ENCODE assay signal across 1 cellular context in the genomic region with DNA sequence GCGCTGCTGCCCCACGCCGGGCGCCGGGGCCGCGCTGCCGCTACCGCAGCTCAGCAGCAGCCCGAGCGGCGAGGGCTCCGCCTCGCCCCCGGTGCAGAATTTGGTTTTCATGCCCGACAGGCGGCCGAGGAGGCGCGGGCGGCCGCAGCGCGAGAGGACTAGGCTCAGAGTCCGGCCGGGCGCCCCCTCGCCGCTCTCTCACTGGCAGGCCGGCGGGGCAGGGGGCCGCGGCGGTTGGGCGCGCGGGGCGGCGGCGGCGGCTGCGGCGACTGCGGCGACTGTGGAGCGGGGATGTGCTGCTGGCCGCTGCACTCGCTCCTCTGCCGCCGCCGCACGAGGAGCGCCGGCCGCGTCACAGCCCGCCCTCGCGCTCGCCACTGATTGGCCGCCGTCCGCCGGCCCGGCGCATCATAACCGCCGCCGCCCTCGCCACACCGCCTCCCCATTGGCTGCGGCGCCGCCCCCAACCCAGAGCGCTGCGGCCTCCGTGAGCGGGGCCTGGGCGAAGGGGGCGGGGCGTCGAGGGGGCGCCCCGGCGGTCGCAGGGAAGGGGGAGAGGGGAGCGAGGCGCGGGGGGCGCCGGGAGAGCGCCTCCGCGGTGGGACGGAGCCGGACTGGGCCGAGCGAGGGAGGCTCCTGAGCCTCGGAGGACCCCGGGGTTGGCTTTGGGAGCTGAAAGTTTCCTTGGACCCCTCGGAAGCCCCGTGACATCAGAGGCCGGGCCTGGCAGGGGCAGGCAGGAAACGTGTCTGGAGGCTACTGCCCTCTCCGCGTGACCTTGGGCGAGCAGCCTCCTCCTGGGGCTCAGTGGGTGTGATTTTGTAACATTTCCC.
TF ChIP-seq lines count a peak whose summit lies in the region.

Gene CHKA (minus strand): TSS at position 322 of the 833 bp plus-strand sequence. CDS start 211 bp downstream, at position 111.

TF ChIP-seq in HEK293, 187 proteins besides CTCF, POLR2A, EP300 and RAD21 (continued from another document):
- TF ChIP-seq, protein P1, sequence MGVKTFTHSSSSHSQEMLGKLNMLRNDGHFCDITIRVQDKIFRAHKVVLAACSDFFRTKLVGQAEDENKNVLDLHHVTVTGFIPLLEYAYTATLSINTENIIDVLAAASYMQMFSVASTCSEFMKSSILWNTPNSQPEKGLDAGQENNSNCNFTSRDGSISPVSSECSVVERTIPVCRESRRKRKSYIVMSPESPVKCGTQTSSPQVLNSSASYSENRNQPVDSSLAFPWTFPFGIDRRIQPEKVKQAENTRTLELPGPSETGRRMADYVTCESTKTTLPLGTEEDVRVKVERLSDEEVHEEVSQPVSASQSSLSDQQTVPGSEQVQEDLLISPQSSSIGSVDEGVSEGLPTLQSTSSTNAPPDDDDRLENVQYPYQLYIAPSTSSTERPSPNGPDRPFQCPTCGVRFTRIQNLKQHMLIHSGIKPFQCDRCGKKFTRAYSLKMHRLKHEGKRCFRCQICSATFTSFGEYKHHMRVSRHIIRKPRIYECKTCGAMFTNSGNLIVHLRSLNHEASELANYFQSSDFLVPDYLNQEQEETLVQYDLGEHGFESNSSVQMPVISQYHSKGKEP (tag by site-specific recombination; IDR thresholded peaks at IDR 0.05), result no peak
- peak; percentile 54; the same call in 1 of the 2 replicates for TF ChIP-seq ZNF629 (tag by site-specific recombination; IDR thresholded peaks at IDR 0.05)
- TF ChIP-seq ZNF76 (tag by site-specific recombination; IDR thresholded peaks at IDR 0.05; ENCODE audit: borderline replicate concordance, low read depth), result peak; percentile 61; the same call in 1 of the 2 replicates
- TF ChIP-seq OSR2 (tag by site-specific recombination; IDR thresholded peaks at IDR 0.05), result no peak
- no peak for TF ChIP-seq ZBTB6 (tag by site-specific recombination; IDR thresholded peaks at IDR 0.05)
- TF ChIP-seq ZNF585B (tag by site-specific recombination; IDR thresholded peaks at IDR 0.05), result no peak
- no peak for TF ChIP-seq ZNF707 (tag by site-specific recombination; IDR thresholded peaks at IDR 0.05)
- peak; percentile 88 for TF ChIP-seq KLF10 (tag by site-specific recombination; IDR thresholded peaks at IDR 0.05)
- no peak for TF ChIP-seq AEBP2 (tag by site-specific recombination; IDR thresholded peaks at IDR 0.05; ENCODE audit: borderline replicate concordance)
- TF ChIP-seq ZNF19 (tag by site-specific recombination; IDR thresholded peaks at IDR 0.05; ENCODE audit: low read depth), result no peak
- TF ChIP-seq ZNF600 (tag by site-specific recombination; IDR thresholded peaks at IDR 0.05), result no peak
- peak; percentile 44; the same call in 1 of the 2 replicates for TF ChIP-seq ZEB2 (tag by site-specific recombination; IDR thresholded peaks at IDR 0.05)
- no peak for TF ChIP-seq SCRT1 (tag by site-specific recombination; IDR thresholded peaks at IDR 0.05; ENCODE audit: borderline replicate concordance)
- TF ChIP-seq, protein P2, sequence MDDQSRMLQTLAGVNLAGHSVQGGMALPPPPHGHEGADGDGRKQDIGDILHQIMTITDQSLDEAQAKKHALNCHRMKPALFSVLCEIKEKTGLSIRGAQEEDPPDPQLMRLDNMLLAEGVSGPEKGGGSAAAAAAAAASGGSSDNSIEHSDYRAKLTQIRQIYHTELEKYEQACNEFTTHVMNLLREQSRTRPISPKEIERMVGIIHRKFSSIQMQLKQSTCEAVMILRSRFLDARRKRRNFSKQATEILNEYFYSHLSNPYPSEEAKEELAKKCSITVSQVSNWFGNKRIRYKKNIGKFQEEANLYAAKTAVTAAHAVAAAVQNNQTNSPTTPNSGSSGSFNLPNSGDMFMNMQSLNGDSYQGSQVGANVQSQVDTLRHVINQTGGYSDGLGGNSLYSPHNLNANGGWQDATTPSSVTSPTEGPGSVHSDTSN (CRISPR knock-in tag; IDR thresholded peaks at IDR 0.05), result peak; percentile 79; the same call in 1 of the 2 replicates
- TF ChIP-seq, protein P3, sequence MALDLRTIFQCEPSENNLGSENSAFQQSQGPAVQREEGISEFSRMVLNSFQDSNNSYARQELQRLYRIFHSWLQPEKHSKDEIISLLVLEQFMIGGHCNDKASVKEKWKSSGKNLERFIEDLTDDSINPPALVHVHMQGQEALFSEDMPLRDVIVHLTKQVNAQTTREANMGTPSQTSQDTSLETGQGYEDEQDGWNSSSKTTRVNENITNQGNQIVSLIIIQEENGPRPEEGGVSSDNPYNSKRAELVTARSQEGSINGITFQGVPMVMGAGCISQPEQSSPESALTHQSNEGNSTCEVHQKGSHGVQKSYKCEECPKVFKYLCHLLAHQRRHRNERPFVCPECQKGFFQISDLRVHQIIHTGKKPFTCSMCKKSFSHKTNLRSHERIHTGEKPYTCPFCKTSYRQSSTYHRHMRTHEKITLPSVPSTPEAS (tag by site-specific recombination; IDR thresholded peaks at IDR 0.05), result no peak
- TF ChIP-seq, protein P4, sequence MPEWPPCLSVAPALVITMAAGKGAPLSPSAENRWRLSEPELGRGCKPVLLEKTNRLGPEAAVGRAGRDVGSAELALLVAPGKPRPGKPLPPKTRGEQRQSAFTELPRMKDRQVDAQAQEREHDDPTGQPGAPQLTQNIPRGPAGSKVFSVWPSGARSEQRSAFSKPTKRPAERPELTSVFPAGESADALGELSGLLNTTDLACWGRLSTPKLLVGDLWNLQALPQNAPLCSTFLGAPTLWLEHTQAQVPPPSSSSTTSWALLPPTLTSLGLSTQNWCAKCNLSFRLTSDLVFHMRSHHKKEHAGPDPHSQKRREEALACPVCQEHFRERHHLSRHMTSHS (tag by site-specific recombination; IDR thresholded peaks at IDR 0.05), result no peak
- TF ChIP-seq ZNF473 (tag by site-specific recombination; IDR thresholded peaks at IDR 0.05), result no peak
- no peak for TF ChIP-seq ZNF184 (tag by site-specific recombination; IDR thresholded peaks at IDR 0.05)
- TF ChIP-seq EGR2 (tag by site-specific recombination; IDR thresholded peaks at IDR 0.05; ENCODE audit: low read depth), result no peak
- no peak for TF ChIP-seq RBAK (tag by site-specific recombination; IDR thresholded peaks at IDR 0.05)
- TF ChIP-seq GLIS2 (tag by site-specific recombination; IDR thresholded peaks at IDR 0.05), result peak; percentile 80; the same call in 1 of the 2 replicates
- TF ChIP-seq KLF9 (tag by site-specific recombination; IDR thresholded peaks at IDR 0.05; ENCODE audit: low read depth), result peak; percentile 41; the same call in 1 of the 2 replicates
- TF ChIP-seq, protein P5, sequence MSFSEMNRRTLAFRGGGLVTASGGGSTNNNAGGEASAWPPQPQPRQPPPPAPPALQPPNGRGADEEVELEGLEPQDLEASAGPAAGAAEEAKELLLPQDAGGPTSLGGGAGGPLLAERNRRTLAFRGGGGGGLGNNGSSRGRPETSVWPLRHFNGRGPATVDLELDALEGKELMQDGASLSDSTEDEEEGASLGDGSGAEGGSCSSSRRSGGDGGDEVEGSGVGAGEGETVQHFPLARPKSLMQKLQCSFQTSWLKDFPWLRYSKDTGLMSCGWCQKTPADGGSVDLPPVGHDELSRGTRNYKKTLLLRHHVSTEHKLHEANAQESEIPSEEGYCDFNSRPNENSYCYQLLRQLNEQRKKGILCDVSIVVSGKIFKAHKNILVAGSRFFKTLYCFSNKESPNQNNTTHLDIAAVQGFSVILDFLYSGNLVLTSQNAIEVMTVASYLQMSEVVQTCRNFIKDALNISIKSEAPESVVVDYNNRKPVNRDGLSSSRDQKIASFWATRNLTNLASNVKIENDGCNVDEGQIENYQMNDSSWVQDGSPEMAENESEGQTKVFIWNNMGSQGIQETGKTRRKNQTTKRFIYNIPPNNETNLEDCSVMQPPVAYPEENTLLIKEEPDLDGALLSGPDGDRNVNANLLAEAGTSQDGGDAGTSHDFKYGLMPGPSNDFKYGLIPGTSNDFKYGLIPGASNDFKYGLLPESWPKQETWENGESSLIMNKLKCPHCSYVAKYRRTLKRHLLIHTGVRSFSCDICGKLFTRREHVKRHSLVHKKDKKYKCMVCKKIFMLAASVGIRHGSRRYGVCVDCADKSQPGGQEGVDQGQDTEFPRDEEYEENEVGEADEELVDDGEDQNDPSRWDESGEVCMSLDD (tag by site-specific recombination; IDR thresholded peaks at IDR 0.05), result peak; percentile 68; the same call in 1 of the 2 replicates
- TF ChIP-seq KLF17 (tag by site-specific recombination; IDR thresholded peaks at IDR 0.05), result no peak
- peak; percentile 33; the same call in 1 of the 2 replicates for TF ChIP-seq GLIS1 (tag by site-specific recombination; IDR thresholded peaks at IDR 0.05)
- no peak for TF ChIP-seq ZNF548 (tag by site-specific recombination; IDR thresholded peaks at IDR 0.05)
- peak; percentile 39; the same call in 1 of the 2 replicates for TF ChIP-seq SP3 (tag by site-specific recombination; IDR thresholded peaks at IDR 0.05)
- no peak for TF ChIP-seq IKZF3 (tag by site-specific recombination; IDR thresholded peaks at IDR 0.05)
- TF ChIP-seq SP2 (tag by site-specific recombination; IDR thresholded peaks at IDR 0.05), result peak; percentile 31
- no peak for TF ChIP-seq ZNF23 (tag by site-specific recombination; IDR thresholded peaks at IDR 0.05; ENCODE audit: borderline replicate concordance)
- no peak for TF ChIP-seq ZNF580 (tag by site-specific recombination; IDR thresholded peaks at IDR 0.05)
- TF ChIP-seq KLF8 (tag by site-specific recombination; IDR thresholded peaks at IDR 0.05), result no peak
- TF ChIP-seq ZBTB20 (tag by site-specific recombination; IDR thresholded peaks at IDR 0.05), result peak; percentile 28; the same call in 1 of the 2 replicates
- TF ChIP-seq, protein P6, sequence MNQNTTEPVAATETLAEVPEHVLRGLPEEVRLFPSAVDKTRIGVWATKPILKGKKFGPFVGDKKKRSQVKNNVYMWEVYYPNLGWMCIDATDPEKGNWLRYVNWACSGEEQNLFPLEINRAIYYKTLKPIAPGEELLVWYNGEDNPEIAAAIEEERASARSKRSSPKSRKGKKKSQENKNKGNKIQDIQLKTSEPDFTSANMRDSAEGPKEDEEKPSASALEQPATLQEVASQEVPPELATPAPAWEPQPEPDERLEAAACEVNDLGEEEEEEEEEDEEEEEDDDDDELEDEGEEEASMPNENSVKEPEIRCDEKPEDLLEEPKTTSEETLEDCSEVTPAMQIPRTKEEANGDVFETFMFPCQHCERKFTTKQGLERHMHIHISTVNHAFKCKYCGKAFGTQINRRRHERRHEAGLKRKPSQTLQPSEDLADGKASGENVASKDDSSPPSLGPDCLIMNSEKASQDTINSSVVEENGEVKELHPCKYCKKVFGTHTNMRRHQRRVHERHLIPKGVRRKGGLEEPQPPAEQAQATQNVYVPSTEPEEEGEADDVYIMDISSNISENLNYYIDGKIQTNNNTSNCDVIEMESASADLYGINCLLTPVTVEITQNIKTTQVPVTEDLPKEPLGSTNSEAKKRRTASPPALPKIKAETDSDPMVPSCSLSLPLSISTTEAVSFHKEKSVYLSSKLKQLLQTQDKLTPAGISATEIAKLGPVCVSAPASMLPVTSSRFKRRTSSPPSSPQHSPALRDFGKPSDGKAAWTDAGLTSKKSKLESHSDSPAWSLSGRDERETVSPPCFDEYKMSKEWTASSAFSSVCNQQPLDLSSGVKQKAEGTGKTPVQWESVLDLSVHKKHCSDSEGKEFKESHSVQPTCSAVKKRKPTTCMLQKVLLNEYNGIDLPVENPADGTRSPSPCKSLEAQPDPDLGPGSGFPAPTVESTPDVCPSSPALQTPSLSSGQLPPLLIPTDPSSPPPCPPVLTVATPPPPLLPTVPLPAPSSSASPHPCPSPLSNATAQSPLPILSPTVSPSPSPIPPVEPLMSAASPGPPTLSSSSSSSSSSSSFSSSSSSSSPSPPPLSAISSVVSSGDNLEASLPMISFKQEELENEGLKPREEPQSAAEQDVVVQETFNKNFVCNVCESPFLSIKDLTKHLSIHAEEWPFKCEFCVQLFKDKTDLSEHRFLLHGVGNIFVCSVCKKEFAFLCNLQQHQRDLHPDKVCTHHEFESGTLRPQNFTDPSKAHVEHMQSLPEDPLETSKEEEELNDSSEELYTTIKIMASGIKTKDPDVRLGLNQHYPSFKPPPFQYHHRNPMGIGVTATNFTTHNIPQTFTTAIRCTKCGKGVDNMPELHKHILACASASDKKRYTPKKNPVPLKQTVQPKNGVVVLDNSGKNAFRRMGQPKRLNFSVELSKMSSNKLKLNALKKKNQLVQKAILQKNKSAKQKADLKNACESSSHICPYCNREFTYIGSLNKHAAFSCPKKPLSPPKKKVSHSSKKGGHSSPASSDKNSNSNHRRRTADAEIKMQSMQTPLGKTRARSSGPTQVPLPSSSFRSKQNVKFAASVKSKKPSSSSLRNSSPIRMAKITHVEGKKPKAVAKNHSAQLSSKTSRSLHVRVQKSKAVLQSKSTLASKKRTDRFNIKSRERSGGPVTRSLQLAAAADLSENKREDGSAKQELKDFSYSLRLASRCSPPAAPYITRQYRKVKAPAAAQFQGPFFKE (tag by site-specific recombination; IDR thresholded peaks at IDR 0.05; ENCODE audit: borderline replicate concordance), result no peak
- no peak for TF ChIP-seq ZNF530 (tag by site-specific recombination; IDR thresholded peaks at IDR 0.05; ENCODE audit: low read depth)
- no peak for TF ChIP-seq ZNF654 (tag by site-specific recombination; IDR thresholded peaks at IDR 0.05; ENCODE audit: low read depth)
- TF ChIP-seq ZBTB17 (tag by site-specific recombination; IDR thresholded peaks at IDR 0.05), result no peak
